9 cellular contexts compared by ENCODE assay signal in genomic region chr11:102111011-102111786, GRCh38. TPM values are rescaled to one million over a fixed set of nuclear protein-coding genes. Genes with fewer than 3 reads are reported as not detected.
DNase-seq lines count a peak whose midpoint lies in the region; TF ChIP-seq lines count a peak whose summit lies in the region.
"Had no signal": no experiment of that assay in that cellular context is flagged by ENCODE, and none has a peak within 500 bp of the region (broad histone marks: within the 10 kb centered on the region; RNA-seq: fewer than 3 reads in every experiment).

No MANE protein-coding gene starts in this region.

- peak overlapping the region; percentile 65 to 91 (median 75) for H3K4me3 ChIP-seq in skin epidermis

- DNase-seq in NCI-H345 (lab: John Stamatoyannopoulos, UW) (peak; percentile 24), NCI-H345 treated with DMSO at 0.1 percent for 48 hours (lab: John Stamatoyannopoulos, UW; ENCODE audit: unreplicated experiment) (no peak), cerebellar cortex (ENCODE audit: low spot score) (peak; percentile 67), islet precursor cell (peak; percentile 98), NCI-H82 treated with DMSO at 0.1 percent for 48 hours (lab: John Stamatoyannopoulos, UW; ENCODE audit: unreplicated experiment) (no peak), NCI-H526 (lab: John Stamatoyannopoulos, UW) (no peak)
- DNase-seq: DND-41 had no signal

- H3K27ac ChIP-seq in skin epidermis, result peak overlapping the region; percentile 91 to 99 (median 97)

TF ChIP-seq in PFSK-1, 5 proteins besides CTCF, POLR2A, EP300 and RAD21:
- TF ChIP-seq, protein P1, sequence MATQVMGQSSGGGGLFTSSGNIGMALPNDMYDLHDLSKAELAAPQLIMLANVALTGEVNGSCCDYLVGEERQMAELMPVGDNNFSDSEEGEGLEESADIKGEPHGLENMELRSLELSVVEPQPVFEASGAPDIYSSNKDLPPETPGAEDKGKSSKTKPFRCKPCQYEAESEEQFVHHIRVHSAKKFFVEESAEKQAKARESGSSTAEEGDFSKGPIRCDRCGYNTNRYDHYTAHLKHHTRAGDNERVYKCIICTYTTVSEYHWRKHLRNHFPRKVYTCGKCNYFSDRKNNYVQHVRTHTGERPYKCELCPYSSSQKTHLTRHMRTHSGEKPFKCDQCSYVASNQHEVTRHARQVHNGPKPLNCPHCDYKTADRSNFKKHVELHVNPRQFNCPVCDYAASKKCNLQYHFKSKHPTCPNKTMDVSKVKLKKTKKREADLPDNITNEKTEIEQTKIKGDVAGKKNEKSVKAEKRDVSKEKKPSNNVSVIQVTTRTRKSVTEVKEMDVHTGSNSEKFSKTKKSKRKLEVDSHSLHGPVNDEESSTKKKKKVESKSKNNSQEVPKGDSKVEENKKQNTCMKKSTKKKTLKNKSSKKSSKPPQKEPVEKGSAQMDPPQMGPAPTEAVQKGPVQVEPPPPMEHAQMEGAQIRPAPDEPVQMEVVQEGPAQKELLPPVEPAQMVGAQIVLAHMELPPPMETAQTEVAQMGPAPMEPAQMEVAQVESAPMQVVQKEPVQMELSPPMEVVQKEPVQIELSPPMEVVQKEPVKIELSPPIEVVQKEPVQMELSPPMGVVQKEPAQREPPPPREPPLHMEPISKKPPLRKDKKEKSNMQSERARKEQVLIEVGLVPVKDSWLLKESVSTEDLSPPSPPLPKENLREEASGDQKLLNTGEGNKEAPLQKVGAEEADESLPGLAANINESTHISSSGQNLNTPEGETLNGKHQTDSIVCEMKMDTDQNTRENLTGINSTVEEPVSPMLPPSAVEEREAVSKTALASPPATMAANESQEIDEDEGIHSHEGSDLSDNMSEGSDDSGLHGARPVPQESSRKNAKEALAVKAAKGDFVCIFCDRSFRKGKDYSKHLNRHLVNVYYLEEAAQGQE (IDR thresholded peaks at IDR 0.05; ENCODE audit: insufficient read depth in 1 of 2, low read depth in 2 of 2, low read length in 2 of 2), result no peak
- TF ChIP-seq SIN3A (IDR thresholded peaks at IDR 0.05; ENCODE audit: borderline replicate concordance, insufficient read depth, low read length) (peak; percentile 83; the same call in 1 of the 2 replicates), TAF1 (IDR thresholded peaks at IDR 0.05; ENCODE audit: borderline replicate concordance, insufficient read depth, low read length) (peak; percentile 46; the same call in 1 of the 2 replicates), FOXP2 (optimal IDR thresholded peaks at IDR 0.05; ENCODE audit: borderline replicate concordance, extremely low read depth, extremely low read length, insufficient read depth) (peak; percentile 29), POLR2AphosphoS5 (IDR thresholded peaks at IDR 0.05; ENCODE audit: low read depth, low read length) (peak; percentile 44)

RNA-seq across cellular contexts. Expression of gene YAP1, which starts 1.0 kb away (rescaled TPM):
- 52.1 TPM for polyA plus RNA-seq in PFSK-1 (2012; ENCODE audit: insufficient read length, low read depth)

Comparison
In these comparisons a context has a peak if more than half of its experiments do, and no peak if none do; other contexts are left out.
1. DNase-seq: peak in NCI-H345 (single experiment), cerebellar cortex (single experiment) and islet precursor cell (single experiment); none in NCI-H345 treated with DMSO at 0.1 percent for 48 hours (single experiment), NCI-H82 treated with DMSO at 0.1 percent for 48 hours (single experiment) and NCI-H526 (0 of 2).